In the genomic region with DNA sequence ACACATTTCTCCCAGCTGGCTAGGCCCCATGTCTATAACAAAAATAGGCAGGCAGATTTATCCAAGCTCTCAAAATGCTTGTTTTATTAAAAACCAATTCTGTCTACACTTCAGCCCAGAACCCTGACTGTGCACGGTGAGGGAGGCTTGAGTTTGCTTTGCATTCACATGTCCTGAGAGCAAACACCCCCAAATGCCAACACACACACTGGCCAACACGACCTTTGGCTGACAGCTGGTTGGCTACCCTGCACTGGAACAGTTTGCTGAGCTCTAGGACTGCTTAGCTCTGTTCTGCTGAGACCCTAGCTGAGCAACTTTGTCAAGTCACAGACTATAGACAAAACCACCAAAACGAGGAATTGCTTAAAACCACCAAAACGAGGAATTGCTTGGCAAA, we compare ENCODE assay signal across 1 cellular context.
TF ChIP-seq lines count a peak whose summit lies in the region.

No MANE protein-coding gene starts in this region.

TF ChIP-seq in HepG2, 621 proteins besides CTCF, POLR2A, EP300 and RAD21 (continued from another document and continues in another):
- TF ChIP-seq, protein P1, sequence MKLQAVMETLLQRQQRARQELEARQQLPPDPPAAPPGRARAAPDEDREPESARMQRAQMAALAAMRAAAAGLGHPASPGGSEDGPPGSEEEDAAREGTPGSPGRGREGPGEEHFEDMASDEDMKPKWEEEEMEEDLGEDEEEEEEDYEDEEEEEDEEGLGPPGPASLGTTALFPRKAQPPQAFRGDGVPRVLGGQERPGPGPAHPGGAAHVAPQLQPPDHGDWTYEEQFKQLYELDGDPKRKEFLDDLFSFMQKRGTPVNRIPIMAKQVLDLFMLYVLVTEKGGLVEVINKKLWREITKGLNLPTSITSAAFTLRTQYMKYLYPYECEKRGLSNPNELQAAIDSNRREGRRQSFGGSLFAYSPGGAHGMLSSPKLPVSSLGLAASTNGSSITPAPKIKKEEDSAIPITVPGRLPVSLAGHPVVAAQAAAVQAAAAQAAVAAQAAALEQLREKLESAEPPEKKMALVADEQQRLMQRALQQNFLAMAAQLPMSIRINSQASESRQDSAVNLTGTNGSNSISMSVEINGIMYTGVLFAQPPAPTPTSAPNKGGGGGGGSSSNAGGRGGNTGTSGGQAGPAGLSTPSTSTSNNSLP (IDR thresholded peaks at IDR 0.05; ENCODE audit: low read depth, low read length) = no peak
- TF ChIP-seq MEIS1 (CRISPR knock-in tag; IDR thresholded peaks at IDR 0.05; ENCODE audit: borderline replicate concordance) (no peak), SP2 (CRISPR knock-in tag; IDR thresholded peaks at IDR 0.05) (no peak), ZFP36L2 (CRISPR knock-in tag; IDR thresholded peaks at IDR 0.05) (no peak), GATA4 (IDR thresholded peaks at IDR 0.05; ENCODE audit: borderline replicate concordance, low read depth) (no peak), ZSCAN22 (CRISPR knock-in tag; IDR thresholded peaks at IDR 0.05) (no peak), ASH2L (IDR thresholded peaks at IDR 0.05; ENCODE audit: insufficient read length, low read depth, low read length) (no peak), ARID2 (CRISPR knock-in tag; IDR thresholded peaks at IDR 0.05; ENCODE audit: borderline replicate concordance) (no peak), SALL2 (CRISPR knock-in tag; IDR thresholded peaks at IDR 0.05) (no peak), ZFP36 (IDR thresholded peaks at IDR 0.05; ENCODE audit: borderline replicate concordance, low read depth, low read length, partially characterized antibody) (no peak), NFRKB (IDR thresholded peaks at IDR 0.05) (no peak), ZNF83 (CRISPR knock-in tag; IDR thresholded peaks at IDR 0.05; ENCODE audit: borderline replicate concordance) (no peak), PPARG (CRISPR knock-in tag; conservative IDR thresholded peaks at IDR 0.05) (no peak; the same call in 1 of the 2 replicates), ZSCAN31 (CRISPR knock-in tag; IDR thresholded peaks at IDR 0.05; ENCODE audit: low read depth) (no peak), ZNF839 (CRISPR knock-in tag; IDR thresholded peaks at IDR 0.05; ENCODE audit: borderline replicate concordance) (no peak), TOE1 (CRISPR knock-in tag; IDR thresholded peaks at IDR 0.05) (no peak), ZMYM2 (CRISPR knock-in tag; IDR thresholded peaks at IDR 0.05) (no peak)
- TF ChIP-seq, protein P2, sequence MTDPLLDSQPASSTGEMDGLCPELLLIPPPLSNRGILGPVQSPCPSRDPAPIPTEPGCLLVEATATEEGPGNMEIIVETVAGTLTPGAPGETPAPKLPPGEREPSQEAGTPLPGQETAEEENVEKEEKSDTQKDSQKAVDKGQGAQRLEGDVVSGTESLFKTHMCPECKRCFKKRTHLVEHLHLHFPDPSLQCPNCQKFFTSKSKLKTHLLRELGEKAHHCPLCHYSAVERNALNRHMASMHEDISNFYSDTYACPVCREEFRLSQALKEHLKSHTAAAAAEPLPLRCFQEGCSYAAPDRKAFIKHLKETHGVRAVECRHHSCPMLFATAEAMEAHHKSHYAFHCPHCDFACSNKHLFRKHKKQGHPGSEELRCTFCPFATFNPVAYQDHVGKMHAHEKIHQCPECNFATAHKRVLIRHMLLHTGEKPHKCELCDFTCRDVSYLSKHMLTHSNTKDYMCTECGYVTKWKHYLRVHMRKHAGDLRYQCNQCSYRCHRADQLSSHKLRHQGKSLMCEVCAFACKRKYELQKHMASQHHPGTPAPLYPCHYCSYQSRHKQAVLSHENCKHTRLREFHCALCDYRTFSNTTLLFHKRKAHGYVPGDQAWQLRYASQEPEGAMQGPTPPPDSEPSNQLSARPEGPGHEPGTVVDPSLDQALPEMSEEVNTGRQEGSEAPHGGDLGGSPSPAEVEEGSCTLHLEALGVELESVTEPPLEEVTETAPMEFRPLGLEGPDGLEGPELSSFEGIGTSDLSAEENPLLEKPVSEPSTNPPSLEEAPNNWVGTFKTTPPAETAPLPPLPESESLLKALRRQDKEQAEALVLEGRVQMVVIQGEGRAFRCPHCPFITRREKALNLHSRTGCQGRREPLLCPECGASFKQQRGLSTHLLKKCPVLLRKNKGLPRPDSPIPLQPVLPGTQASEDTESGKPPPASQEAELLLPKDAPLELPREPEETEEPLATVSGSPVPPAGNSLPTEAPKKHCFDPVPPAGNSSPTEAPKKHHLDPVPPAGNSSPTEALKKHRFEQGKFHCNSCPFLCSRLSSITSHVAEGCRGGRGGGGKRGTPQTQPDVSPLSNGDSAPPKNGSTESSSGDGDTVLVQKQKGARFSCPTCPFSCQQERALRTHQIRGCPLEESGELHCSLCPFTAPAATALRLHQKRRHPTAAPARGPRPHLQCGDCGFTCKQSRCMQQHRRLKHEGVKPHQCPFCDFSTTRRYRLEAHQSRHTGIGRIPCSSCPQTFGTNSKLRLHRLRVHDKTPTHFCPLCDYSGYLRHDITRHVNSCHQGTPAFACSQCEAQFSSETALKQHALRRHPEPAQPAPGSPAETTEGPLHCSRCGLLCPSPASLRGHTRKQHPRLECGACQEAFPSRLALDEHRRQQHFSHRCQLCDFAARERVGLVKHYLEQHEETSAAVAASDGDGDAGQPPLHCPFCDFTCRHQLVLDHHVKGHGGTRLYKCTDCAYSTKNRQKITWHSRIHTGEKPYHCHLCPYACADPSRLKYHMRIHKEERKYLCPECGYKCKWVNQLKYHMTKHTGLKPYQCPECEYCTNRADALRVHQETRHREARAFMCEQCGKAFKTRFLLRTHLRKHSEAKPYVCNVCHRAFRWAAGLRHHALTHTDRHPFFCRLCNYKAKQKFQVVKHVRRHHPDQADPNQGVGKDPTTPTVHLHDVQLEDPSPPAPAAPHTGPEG (CRISPR knock-in tag; IDR thresholded peaks at IDR 0.05) = no peak
- TF ChIP-seq, protein P3, sequence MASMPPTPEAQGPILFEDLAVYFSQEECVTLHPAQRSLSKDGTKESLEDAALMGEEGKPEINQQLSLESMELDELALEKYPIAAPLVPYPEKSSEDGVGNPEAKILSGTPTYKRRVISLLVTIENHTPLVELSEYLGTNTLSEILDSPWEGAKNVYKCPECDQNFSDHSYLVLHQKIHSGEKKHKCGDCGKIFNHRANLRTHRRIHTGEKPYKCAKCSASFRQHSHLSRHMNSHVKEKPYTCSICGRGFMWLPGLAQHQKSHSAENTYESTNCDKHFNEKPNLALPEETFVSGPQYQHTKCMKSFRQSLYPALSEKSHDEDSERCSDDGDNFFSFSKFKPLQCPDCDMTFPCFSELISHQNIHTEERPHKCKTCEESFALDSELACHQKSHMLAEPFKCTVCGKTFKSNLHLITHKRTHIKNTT (CRISPR knock-in tag; IDR thresholded peaks at IDR 0.05) = no peak
- TF ChIP-seq, protein P4, sequence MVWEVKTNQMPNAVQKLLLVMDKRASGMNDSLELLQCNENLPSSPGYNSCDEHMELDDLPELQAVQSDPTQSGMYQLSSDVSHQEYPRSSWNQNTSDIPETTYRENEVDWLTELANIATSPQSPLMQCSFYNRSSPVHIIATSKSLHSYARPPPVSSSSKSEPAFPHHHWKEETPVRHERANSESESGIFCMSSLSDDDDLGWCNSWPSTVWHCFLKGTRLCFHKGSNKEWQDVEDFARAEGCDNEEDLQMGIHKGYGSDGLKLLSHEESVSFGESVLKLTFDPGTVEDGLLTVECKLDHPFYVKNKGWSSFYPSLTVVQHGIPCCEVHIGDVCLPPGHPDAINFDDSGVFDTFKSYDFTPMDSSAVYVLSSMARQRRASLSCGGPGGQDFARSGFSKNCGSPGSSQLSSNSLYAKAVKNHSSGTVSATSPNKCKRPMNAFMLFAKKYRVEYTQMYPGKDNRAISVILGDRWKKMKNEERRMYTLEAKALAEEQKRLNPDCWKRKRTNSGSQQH (CRISPR knock-in tag; IDR thresholded peaks at IDR 0.05; ENCODE audit: low read depth) = no peak
- TF ChIP-seq, protein P5, sequence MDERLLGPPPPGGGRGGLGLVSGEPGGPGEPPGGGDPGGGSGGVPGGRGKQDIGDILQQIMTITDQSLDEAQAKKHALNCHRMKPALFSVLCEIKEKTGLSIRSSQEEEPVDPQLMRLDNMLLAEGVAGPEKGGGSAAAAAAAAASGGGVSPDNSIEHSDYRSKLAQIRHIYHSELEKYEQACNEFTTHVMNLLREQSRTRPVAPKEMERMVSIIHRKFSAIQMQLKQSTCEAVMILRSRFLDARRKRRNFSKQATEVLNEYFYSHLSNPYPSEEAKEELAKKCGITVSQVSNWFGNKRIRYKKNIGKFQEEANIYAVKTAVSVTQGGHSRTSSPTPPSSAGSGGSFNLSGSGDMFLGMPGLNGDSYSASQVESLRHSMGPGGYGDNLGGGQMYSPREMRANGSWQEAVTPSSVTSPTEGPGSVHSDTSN (CRISPR knock-in tag; IDR thresholded peaks at IDR 0.05) = no peak
- TF ChIP-seq, protein P6, sequence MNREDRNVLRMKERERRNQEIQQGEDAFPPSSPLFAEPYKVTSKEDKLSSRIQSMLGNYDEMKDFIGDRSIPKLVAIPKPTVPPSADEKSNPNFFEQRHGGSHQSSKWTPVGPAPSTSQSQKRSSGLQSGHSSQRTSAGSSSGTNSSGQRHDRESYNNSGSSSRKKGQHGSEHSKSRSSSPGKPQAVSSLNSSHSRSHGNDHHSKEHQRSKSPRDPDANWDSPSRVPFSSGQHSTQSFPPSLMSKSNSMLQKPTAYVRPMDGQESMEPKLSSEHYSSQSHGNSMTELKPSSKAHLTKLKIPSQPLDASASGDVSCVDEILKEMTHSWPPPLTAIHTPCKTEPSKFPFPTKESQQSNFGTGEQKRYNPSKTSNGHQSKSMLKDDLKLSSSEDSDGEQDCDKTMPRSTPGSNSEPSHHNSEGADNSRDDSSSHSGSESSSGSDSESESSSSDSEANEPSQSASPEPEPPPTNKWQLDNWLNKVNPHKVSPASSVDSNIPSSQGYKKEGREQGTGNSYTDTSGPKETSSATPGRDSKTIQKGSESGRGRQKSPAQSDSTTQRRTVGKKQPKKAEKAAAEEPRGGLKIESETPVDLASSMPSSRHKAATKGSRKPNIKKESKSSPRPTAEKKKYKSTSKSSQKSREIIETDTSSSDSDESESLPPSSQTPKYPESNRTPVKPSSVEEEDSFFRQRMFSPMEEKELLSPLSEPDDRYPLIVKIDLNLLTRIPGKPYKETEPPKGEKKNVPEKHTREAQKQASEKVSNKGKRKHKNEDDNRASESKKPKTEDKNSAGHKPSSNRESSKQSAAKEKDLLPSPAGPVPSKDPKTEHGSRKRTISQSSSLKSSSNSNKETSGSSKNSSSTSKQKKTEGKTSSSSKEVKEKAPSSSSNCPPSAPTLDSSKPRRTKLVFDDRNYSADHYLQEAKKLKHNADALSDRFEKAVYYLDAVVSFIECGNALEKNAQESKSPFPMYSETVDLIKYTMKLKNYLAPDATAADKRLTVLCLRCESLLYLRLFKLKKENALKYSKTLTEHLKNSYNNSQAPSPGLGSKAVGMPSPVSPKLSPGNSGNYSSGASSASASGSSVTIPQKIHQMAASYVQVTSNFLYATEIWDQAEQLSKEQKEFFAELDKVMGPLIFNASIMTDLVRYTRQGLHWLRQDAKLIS (CRISPR knock-in tag; IDR thresholded peaks at IDR 0.05) = no peak
- TF ChIP-seq, protein P7, sequence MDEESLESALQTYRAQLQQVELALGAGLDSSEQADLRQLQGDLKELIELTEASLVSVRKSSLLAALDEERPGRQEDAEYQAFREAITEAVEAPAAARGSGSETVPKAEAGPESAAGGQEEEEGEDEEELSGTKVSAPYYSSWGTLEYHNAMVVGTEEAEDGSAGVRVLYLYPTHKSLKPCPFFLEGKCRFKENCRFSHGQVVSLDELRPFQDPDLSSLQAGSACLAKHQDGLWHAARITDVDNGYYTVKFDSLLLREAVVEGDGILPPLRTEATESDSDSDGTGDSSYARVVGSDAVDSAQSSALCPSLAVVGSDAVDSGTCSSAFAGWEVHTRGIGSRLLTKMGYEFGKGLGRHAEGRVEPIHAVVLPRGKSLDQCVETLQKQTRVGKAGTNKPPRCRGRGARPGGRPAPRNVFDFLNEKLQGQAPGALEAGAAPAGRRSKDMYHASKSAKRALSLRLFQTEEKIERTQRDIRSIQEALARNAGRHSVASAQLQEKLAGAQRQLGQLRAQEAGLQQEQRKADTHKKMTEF (CRISPR knock-in tag; IDR thresholded peaks at IDR 0.05) = no peak
- TF ChIP-seq, protein P8, sequence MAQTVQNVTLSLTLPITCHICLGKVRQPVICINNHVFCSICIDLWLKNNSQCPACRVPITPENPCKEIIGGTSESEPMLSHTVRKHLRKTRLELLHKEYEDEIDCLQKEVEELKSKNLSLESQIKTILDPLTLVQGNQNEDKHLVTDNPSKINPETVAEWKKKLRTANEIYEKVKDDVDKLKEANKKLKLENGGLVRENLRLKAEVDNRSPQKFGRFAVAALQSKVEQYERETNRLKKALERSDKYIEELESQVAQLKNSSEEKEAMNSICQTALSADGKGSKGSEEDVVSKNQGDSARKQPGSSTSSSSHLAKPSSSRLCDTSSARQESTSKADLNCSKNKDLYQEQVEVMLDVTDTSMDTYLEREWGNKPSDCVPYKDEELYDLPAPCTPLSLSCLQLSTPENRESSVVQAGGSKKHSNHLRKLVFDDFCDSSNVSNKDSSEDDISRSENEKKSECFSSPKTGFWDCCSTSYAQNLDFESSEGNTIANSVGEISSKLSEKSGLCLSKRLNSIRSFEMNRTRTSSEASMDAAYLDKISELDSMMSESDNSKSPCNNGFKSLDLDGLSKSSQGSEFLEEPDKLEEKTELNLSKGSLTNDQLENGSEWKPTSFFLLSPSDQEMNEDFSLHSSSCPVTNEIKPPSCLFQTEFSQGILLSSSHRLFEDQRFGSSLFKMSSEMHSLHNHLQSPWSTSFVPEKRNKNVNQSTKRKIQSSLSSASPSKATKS (CRISPR knock-in tag; IDR thresholded peaks at IDR 0.05) = no peak
- TF ChIP-seq, protein P9, sequence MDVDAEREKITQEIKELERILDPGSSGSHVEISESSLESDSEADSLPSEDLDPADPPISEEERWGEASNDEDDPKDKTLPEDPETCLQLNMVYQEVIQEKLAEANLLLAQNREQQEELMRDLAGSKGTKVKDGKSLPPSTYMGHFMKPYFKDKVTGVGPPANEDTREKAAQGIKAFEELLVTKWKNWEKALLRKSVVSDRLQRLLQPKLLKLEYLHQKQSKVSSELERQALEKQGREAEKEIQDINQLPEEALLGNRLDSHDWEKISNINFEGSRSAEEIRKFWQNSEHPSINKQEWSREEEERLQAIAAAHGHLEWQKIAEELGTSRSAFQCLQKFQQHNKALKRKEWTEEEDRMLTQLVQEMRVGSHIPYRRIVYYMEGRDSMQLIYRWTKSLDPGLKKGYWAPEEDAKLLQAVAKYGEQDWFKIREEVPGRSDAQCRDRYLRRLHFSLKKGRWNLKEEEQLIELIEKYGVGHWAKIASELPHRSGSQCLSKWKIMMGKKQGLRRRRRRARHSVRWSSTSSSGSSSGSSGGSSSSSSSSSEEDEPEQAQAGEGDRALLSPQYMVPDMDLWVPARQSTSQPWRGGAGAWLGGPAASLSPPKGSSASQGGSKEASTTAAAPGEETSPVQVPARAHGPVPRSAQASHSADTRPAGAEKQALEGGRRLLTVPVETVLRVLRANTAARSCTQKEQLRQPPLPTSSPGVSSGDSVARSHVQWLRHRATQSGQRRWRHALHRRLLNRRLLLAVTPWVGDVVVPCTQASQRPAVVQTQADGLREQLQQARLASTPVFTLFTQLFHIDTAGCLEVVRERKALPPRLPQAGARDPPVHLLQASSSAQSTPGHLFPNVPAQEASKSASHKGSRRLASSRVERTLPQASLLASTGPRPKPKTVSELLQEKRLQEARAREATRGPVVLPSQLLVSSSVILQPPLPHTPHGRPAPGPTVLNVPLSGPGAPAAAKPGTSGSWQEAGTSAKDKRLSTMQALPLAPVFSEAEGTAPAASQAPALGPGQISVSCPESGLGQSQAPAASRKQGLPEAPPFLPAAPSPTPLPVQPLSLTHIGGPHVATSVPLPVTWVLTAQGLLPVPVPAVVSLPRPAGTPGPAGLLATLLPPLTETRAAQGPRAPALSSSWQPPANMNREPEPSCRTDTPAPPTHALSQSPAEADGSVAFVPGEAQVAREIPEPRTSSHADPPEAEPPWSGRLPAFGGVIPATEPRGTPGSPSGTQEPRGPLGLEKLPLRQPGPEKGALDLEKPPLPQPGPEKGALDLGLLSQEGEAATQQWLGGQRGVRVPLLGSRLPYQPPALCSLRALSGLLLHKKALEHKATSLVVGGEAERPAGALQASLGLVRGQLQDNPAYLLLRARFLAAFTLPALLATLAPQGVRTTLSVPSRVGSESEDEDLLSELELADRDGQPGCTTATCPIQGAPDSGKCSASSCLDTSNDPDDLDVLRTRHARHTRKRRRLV (CRISPR knock-in tag; IDR thresholded peaks at IDR 0.05) = no peak
